Comparison of ENCODE assay signal across 25 cellular contexts in genomic region chr16:72300892-72301291, GRCh38.
DNase-seq lines count a peak whose midpoint lies in the region; ATAC-seq and TF ChIP-seq lines count a peak whose summit lies in the region.
"Had no signal": no experiment of that assay in that cellular context is flagged by ENCODE, and none has a peak within 500 bp of the region (broad histone marks: within the 10 kb centered on the region; RNA-seq: fewer than 3 reads in every experiment).

No MANE protein-coding gene starts in this region.

- H3K4me1 Mint-ChIP-seq in neural progenitor cell, result peaks cover 17% of the 10 kb centered on the region
- no peaks in the 10 kb centered on the region for H3K4me1 Mint-ChIP-seq in activated T-cell treated with anti-CD3 and anti-CD28 coated beads, Interleukin-2, amount 50 U/mL, for 4 hours (ENCODE audit: low read depth)
- H3K4me1 Mint-ChIP-seq: activated CD8-positive, alpha-beta memory T cell treated with anti-CD3 and anti-CD28 coated beads, Interleukin-2, amount 10 ng/mL, durations not matched to agents 7 days and 5 days; activated naive CD4-positive, alpha-beta T cell treated with anti-CD3 and anti-CD28 coated beads, Interleukin-2, amount 10 ng/mL, durations not matched to agents 7 days and 5 days; GM23338; stimulated activated naive B cell treated with anti-CD40 and anti-IgM and Interleukin-4, amounts not matched to agents 10 μg/mL and 1 μg/mL and 100 μg/mL, for 72 hours had no signal

- no peaks in the 10 kb centered on the region for H3F3A ChIP-seq in neural progenitor cell (ENCODE audit: low read depth)

- H3K27ac ChIP-seq in angular gyrus (ENCODE audit: low read depth, low read length), result peak overlapping the region; percentile 35
- H3K27ac ChIP-seq in neural progenitor cell, result no peak overlapping the region
- H3K27ac ChIP-seq: BLaER1, WERI-Rb-1 had no signal

- no peaks in the 10 kb centered on the region for H3K27me3 Mint-ChIP-seq in neural progenitor cell (ENCODE audit: insufficient read depth, low read depth)
- no peaks in the 10 kb centered on the region for H3K27me3 Mint-ChIP-seq in activated T-cell treated with anti-CD3 and anti-CD28 coated beads, Interleukin-2, amount 50 U/mL, for 4 hours (ENCODE audit: low read depth)
- H3K27me3 Mint-ChIP-seq: activated CD8-positive, alpha-beta memory T cell treated with anti-CD3 and anti-CD28 coated beads, Interleukin-2, amount 10 ng/mL, durations not matched to agents 7 days and 5 days; activated naive CD4-positive, alpha-beta T cell treated with anti-CD3 and anti-CD28 coated beads, Interleukin-2, amount 10 ng/mL, durations not matched to agents 7 days and 5 days; dendritic cell treated with granulocyte-macrophage colony-stimulating factor and Interleukin-4, amounts not matched to agents 40 ng/mL and 50 ng/mL, for 4 days; stimulated activated naive B cell treated with anti-CD40 and anti-IgM and Interleukin-4, amounts not matched to agents 10 μg/mL and 1 μg/mL and 100 μg/mL, for 72 hours had no signal

- no peak overlapping the region for H3K4me2 ChIP-seq in neural progenitor cell
- H3K4me2 ChIP-seq: BLaER1, GM23338 had no signal

- peak; percentile 10 for DNase-seq in ELR (ENCODE audit: low read depth)
- peak; percentile 54 for DNase-seq in NCI-H146 (lab: John Stamatoyannopoulos, UW)
- no peak for DNase-seq in neural progenitor cell (ENCODE audit: low spot score)
- no peak for DNase-seq in activated T-cell treated with anti-CD3 and anti-CD28 coated beads, Interleukin-2, amount 50 U/mL, for 4 hours
- DNase-seq in middle frontal gyrus (ENCODE audit: extremely low spot score, low spot score), result no peak
- DNase-seq: activated CD4-positive, alpha-beta T cell treated with anti-CD3 and anti-CD28 coated beads, Interleukin-2, amount 50 U/mL, for 1 hour; activated CD8-positive, alpha-beta memory T cell treated with anti-CD3 and anti-CD28 coated beads, Interleukin-2, amount 10 ng/mL, durations not matched to agents 7 days and 5 days; activated naive CD4-positive, alpha-beta T cell treated with anti-CD3 and anti-CD28 coated beads, Interleukin-2, amount 10 ng/mL, durations not matched to agents 7 days and 5 days; anterior cingulate cortex; central memory CD4-positive, alpha-beta T cell; DND-41; kidney; NCI-H1048; NCI-H2171 treated with DMSO at 0.1 percent for 48 hours; NCI-H82; OCI-M1; stimulated activated CD4-positive, alpha-beta T cell treated with anti-CD3 and anti-CD28 coated beads, Interleukin-4, amount 100 ng/mL, for 24 hours; stimulated activated naive B cell treated with anti-CD40 and anti-IgM and Interleukin-4, amounts not matched to agents 10 μg/mL and 1 μg/mL and 100 μg/mL, for 72 hours; T-helper 9 cell; WERI-Rb-1 had no signal

- peaks cover 8% of the 10 kb centered on the region for H3K4me1 ChIP-seq in neural progenitor cell
- H3K4me1 ChIP-seq: BLaER1 had no signal

- H3K9me3 ChIP-seq in neural progenitor cell (ENCODE audit: low read depth), result no peaks in the 10 kb centered on the region
- H3K9me3 ChIP-seq: BLaER1 had no signal

- no peaks in the 10 kb centered on the region for H3K79me2 ChIP-seq in neural progenitor cell (ENCODE audit: low read depth)

- H3K27ac Mint-ChIP-seq in neural progenitor cell, result peak overlapping the region; percentile 21
- H3K27ac Mint-ChIP-seq: activated CD8-positive, alpha-beta memory T cell treated with anti-CD3 and anti-CD28 coated beads, Interleukin-2, amount 10 ng/mL, durations not matched to agents 7 days and 5 days; activated naive CD4-positive, alpha-beta T cell treated with anti-CD3 and anti-CD28 coated beads, Interleukin-2, amount 10 ng/mL, durations not matched to agents 7 days and 5 days; dendritic cell treated with granulocyte-macrophage colony-stimulating factor and Interleukin-4, amounts not matched to agents 40 ng/mL and 50 ng/mL, for 4 days; GM23338; stimulated activated naive B cell treated with anti-CD40 and anti-IgM and Interleukin-4, amounts not matched to agents 10 μg/mL and 1 μg/mL and 100 μg/mL, for 72 hours had no signal

- H3K27me3 ChIP-seq in neural progenitor cell, result no peaks in the 10 kb centered on the region
- H3K27me3 ChIP-seq: BLaER1 had no signal

- H3K36me3 Mint-ChIP-seq in neural progenitor cell, result peaks cover 7% of the 10 kb centered on the region
- H3K36me3 Mint-ChIP-seq in activated T-cell treated with anti-CD3 and anti-CD28 coated beads, Interleukin-2, amount 50 U/mL, for 4 hours (ENCODE audit: insufficient read depth), result no peaks in the 10 kb centered on the region
- H3K36me3 Mint-ChIP-seq: activated CD8-positive, alpha-beta memory T cell treated with anti-CD3 and anti-CD28 coated beads, Interleukin-2, amount 10 ng/mL, durations not matched to agents 7 days and 5 days; activated naive CD4-positive, alpha-beta T cell treated with anti-CD3 and anti-CD28 coated beads, Interleukin-2, amount 10 ng/mL, durations not matched to agents 7 days and 5 days had no signal

- H3K4me3 ChIP-seq in neural progenitor cell, result no peak overlapping the region
- H3K4me3 ChIP-seq: BLaER1, GM23338 had no signal

- ATAC-seq in activated T-cell treated with anti-CD3 and anti-CD28 coated beads, Interleukin-2, amount 50 U/mL, for 4 hours, result no peak
- ATAC-seq in HG03442 (IDR thresholded peaks at IDR 0.05; ENCODE audit: unreplicated experiment), result no peak
- ATAC-seq: activated CD8-positive, alpha-beta memory T cell treated with anti-CD3 and anti-CD28 coated beads, Interleukin-2, amount 10 ng/mL, durations not matched to agents 7 days and 5 days; GM23338; stimulated activated naive B cell treated with anti-CD40 and anti-IgM and Interleukin-4, amounts not matched to agents 10 μg/mL and 1 μg/mL and 100 μg/mL, for 72 hours had no signal

- no peak for TF ChIP-seq CTCF in neural progenitor cell (IDR thresholded peaks at IDR 0.05)

- H3K9me3 Mint-ChIP-seq in neural progenitor cell, result peaks cover 5% of the 10 kb centered on the region
- H3K9me3 Mint-ChIP-seq in activated T-cell treated with anti-CD3 and anti-CD28 coated beads, Interleukin-2, amount 50 U/mL, for 4 hours, result peaks cover 7% of the 10 kb centered on the region
- H3K9me3 Mint-ChIP-seq: activated naive CD4-positive, alpha-beta T cell treated with anti-CD3 and anti-CD28 coated beads, Interleukin-2, amount 10 ng/mL, durations not matched to agents 7 days and 5 days; dendritic cell treated with granulocyte-macrophage colony-stimulating factor and Interleukin-4, amounts not matched to agents 40 ng/mL and 50 ng/mL, for 4 days had no signal

- H3K4me3 Mint-ChIP-seq in neural progenitor cell, result no peak overlapping the region
- no peak overlapping the region for H3K4me3 Mint-ChIP-seq in activated T-cell treated with anti-CD3 and anti-CD28 coated beads, Interleukin-2, amount 50 U/mL, for 4 hours
- H3K4me3 Mint-ChIP-seq: activated CD8-positive, alpha-beta memory T cell treated with anti-CD3 and anti-CD28 coated beads, Interleukin-2, amount 10 ng/mL, durations not matched to agents 7 days and 5 days; activated naive CD4-positive, alpha-beta T cell treated with anti-CD3 and anti-CD28 coated beads, Interleukin-2, amount 10 ng/mL, durations not matched to agents 7 days and 5 days; dendritic cell treated with granulocyte-macrophage colony-stimulating factor and Interleukin-4, amounts not matched to agents 40 ng/mL and 50 ng/mL, for 4 days; GM23338; stimulated activated naive B cell treated with anti-CD40 and anti-IgM and Interleukin-4, amounts not matched to agents 10 μg/mL and 1 μg/mL and 100 μg/mL, for 72 hours had no signal

- H3K36me3 ChIP-seq in neural progenitor cell, result no peaks in the 10 kb centered on the region
- H3K36me3 ChIP-seq: BLaER1, WERI-Rb-1 had no signal

- H4K20me1 ChIP-seq in neural progenitor cell (ENCODE audit: low read depth), result no peaks in the 10 kb centered on the region
- H4K20me1 ChIP-seq: BLaER1 had no signal

- no peak overlapping the region for H3K9ac ChIP-seq in neural progenitor cell
- H3K9ac ChIP-seq: BLaER1 had no signal

- no peak overlapping the region for H2AFZ ChIP-seq in neural progenitor cell (replicated peaks)
- H2AFZ ChIP-seq: GM23338 had no signal

Comparison
In these comparisons a context has a peak if more than half of its experiments do, and no peak if none do; other contexts are left out.
1. DNase-seq: peak in ELR (single experiment) and NCI-H146 (single experiment); none in neural progenitor cell (single experiment), activated T-cell treated with anti-CD3 and anti-CD28 coated beads, Interleukin-2, amount 50 U/mL, for 4 hours (single experiment) and middle frontal gyrus (single experiment).